Comparison of ENCODE assay signal across 11 cellular contexts in genomic region chr12:75346215-75346614, GRCh38. TPM values are rescaled to one million over a fixed set of nuclear protein-coding genes. Genes with fewer than 3 reads are reported as not detected.
DNase-seq lines count a peak whose midpoint lies in the region; ATAC-seq, FAIRE-seq and TF ChIP-seq lines count a peak whose summit lies in the region.
"Not testable (repeated sequence)": the region's sequence is repeated elsewhere in the genome, so short reads cannot be mapped to it uniquely, and the experiment has no call there.
"Had no signal": no experiment of that assay in that cellular context is flagged by ENCODE, and none has a peak within 500 bp of the region (broad histone marks: within the 10 kb centered on the region; RNA-seq: fewer than 3 reads in every experiment).

No MANE protein-coding gene starts in this region.

- SMC1A ChIA-PET in GM12878 (lab: Charles Lee; ENCODE audit: uncharacterized antibody, unreplicated experiment) = interaction anchor here (1.4 kb wide), 1 partner anchor 12 kb away, joined by 3 read pairs; the partner anchor contains the start of gene GLIPR1L1

- H3K4me2 ChIP-seq in DND-41 (ENCODE audit: insufficient read depth, low read length); GM12878 (ENCODE audit: control insufficient read depth, insufficient read depth): not testable (repeated sequence)

- POLR2A ChIA-PET in activated CD4-positive, alpha-beta T cell treated with anti-CD3 and anti-CD28 coated beads for 36 hours (lab: Charles Lee); activated CD8-positive, alpha-beta T cell treated with anti-CD3 and anti-CD28 coated beads, Interleukin-2, amount 10 ng/mL, durations not matched to agents 7 days and 5 days (lab: Charles Lee); GM12878 (lab: Charles Lee): not testable (repeated sequence)

- DNase-seq in DND-41 = peak; percentile 20
- peak; percentile 16 for DNase-seq in Jurkat, Clone E6-1 (ENCODE audit: low read depth, low spot score)
- peak; percentile 44 for DNase-seq in activated CD4-positive, alpha-beta T cell treated with anti-CD3 and anti-CD28 coated beads for 36 hours
- DNase-seq in activated CD8-positive, alpha-beta T cell treated with anti-CD3 and anti-CD28 coated beads, Interleukin-2, amount 10 ng/mL, durations not matched to agents 7 days and 5 days; GM12878 (ENCODE audit: low read depth, low spot score); natural killer cell treated with Interleukin-12 subunit alpha and Interleukin-12 subunit beta and Interleukin-15 and Interleukin-18, amount 100 ng/mL, for 72 hours (ENCODE audit: low spot score): not testable (repeated sequence)
- peak; percentile 28 for DNase-seq in activated T-helper 2 cell treated with anti-CD3 and anti-CD28 coated beads, Interferon-gamma antibody, Interleukin-2, Interleukin-4, amounts not matched to agents 10 μg/mL and 5 μg/mL and 100 μg/mL, durations not matched to agents 14 hours and 24 hours and 36 hours (ENCODE audit: low spot score)
- peak in 1 of 2 donors; percentile 46 for DNase-seq in stimulated activated naive CD8-positive, alpha-beta T cell treated with anti-CD3 and anti-CD28 coated beads, Interleukin-15, amount 100 ng/mL, for 72 hours

- not testable (repeated sequence) for H3K4me3 Mint-ChIP-seq in activated CD4-positive, alpha-beta T cell treated with anti-CD3 and anti-CD28 coated beads for 36 hours; activated CD8-positive, alpha-beta T cell treated with anti-CD3 and anti-CD28 coated beads, Interleukin-2, amount 10 ng/mL, durations not matched to agents 7 days and 5 days; activated T-helper 2 cell treated with anti-CD3 and anti-CD28 coated beads, Interferon-gamma antibody, Interleukin-2, Interleukin-4, amounts not matched to agents 10 μg/mL and 5 μg/mL and 100 μg/mL, durations not matched to agents 14 hours and 24 hours and 36 hours (ENCODE audit: low read depth); natural killer cell treated with Interleukin-12 subunit alpha and Interleukin-12 subunit beta and Interleukin-15 and Interleukin-18, amount 100 ng/mL, for 72 hours; stimulated activated naive CD8-positive, alpha-beta T cell treated with anti-CD3 and anti-CD28 coated beads, Interleukin-15, amount 100 ng/mL, for 72 hours

- H3K27ac ChIP-seq in DND-41 (ENCODE audit: low read length); GM12878 (ENCODE audit: control insufficient read depth, insufficient read depth): not testable (repeated sequence)

- TF ChIP-seq CTCF in DND-41 (IDR thresholded peaks at IDR 0.05; ENCODE audit: borderline replicate concordance, extremely low read depth, low read length, poor library complexity, severe bottlenecking); GM12878 (IDR thresholded peaks at IDR 0.05 in 2 of 3, conservative IDR thresholded peaks at IDR 0.05 in 1 of 3; ENCODE audit: control insufficient read depth in 2 of 3, extremely low read depth in 1 of 3, insufficient read depth in 1 of 3, low read depth in 3 of 3, low read length in 3 of 3): not testable (repeated sequence)

- not testable (repeated sequence) for H3K9ac ChIP-seq in DND-41 (ENCODE audit: low read depth, low read length); GM12878 (ENCODE audit: control insufficient read depth, insufficient read depth, low read length)

- WGBS in GM12878 (ENCODE audit: insufficient coverage, insufficient replicate concordance, low lambda C conversion rate, missing lambda C conversion rate) = 38% methylated on average over 6 of the region's 6 CpGs

- not testable (repeated sequence) for TF ChIP-seq EP300 in GM12878 (IDR thresholded peaks at IDR 0.05; ENCODE audit: borderline replicate concordance in 1 of 2, control insufficient read depth in 1 of 2, low read depth in 2 of 2, low read length in 2 of 2)

- H3K4me1 Mint-ChIP-seq in activated CD4-positive, alpha-beta T cell treated with anti-CD3 and anti-CD28 coated beads for 36 hours = peaks cover 12% of the 10 kb centered on the region
- peaks cover 16% of the 10 kb centered on the region for H3K4me1 Mint-ChIP-seq in activated CD8-positive, alpha-beta T cell treated with anti-CD3 and anti-CD28 coated beads, Interleukin-2, amount 10 ng/mL, durations not matched to agents 7 days and 5 days (ENCODE audit: low read depth)
- H3K4me1 Mint-ChIP-seq in activated T-helper 2 cell treated with anti-CD3 and anti-CD28 coated beads, Interferon-gamma antibody, Interleukin-2, Interleukin-4, amounts not matched to agents 10 μg/mL and 5 μg/mL and 100 μg/mL, durations not matched to agents 14 hours and 24 hours and 36 hours (ENCODE audit: low read depth) = peaks cover 26% of the 10 kb centered on the region
- H3K4me1 Mint-ChIP-seq in natural killer cell treated with Interleukin-12 subunit alpha and Interleukin-12 subunit beta and Interleukin-15 and Interleukin-18, amount 100 ng/mL, for 72 hours (ENCODE audit: low read depth in 2 of 2) = not testable (repeated sequence)
- H3K4me1 Mint-ChIP-seq in stimulated activated naive CD8-positive, alpha-beta T cell treated with anti-CD3 and anti-CD28 coated beads, Interleukin-15, amount 100 ng/mL, for 72 hours = peaks cover 14% of the 10 kb centered on the region

- not testable (repeated sequence) for FAIRE-seq in GM12878 (lab: Jason Lieb, UNC)

- H3K4me3 ChIP-seq in DND-41 (ENCODE audit: low read depth in 1 of 2, low read length in 2 of 2); Jurkat, Clone E6-1 (ENCODE audit: low read length); GM12878: not testable (repeated sequence)

- H3K27me3 Mint-ChIP-seq in activated CD4-positive, alpha-beta T cell treated with anti-CD3 and anti-CD28 coated beads for 36 hours = peaks cover 13% of the 10 kb centered on the region
- not testable (repeated sequence) for H3K27me3 Mint-ChIP-seq in activated CD8-positive, alpha-beta T cell treated with anti-CD3 and anti-CD28 coated beads, Interleukin-2, amount 10 ng/mL, durations not matched to agents 7 days and 5 days (ENCODE audit: low read depth); natural killer cell treated with Interleukin-12 subunit alpha and Interleukin-12 subunit beta and Interleukin-15 and Interleukin-18, amount 100 ng/mL, for 72 hours; stimulated activated naive CD8-positive, alpha-beta T cell treated with anti-CD3 and anti-CD28 coated beads, Interleukin-15, amount 100 ng/mL, for 72 hours
- H3K27me3 Mint-ChIP-seq in activated T-helper 2 cell treated with anti-CD3 and anti-CD28 coated beads, Interferon-gamma antibody, Interleukin-2, Interleukin-4, amounts not matched to agents 10 μg/mL and 5 μg/mL and 100 μg/mL, durations not matched to agents 14 hours and 24 hours and 36 hours (ENCODE audit: low read depth) = peaks cover 33% of the 10 kb centered on the region

- intact Hi-C loops in activated CD4-positive, alpha-beta T cell treated with anti-CD3 and anti-CD28 coated beads for 36 hours (cut with DNase I, micrococcal nuclease) = loop anchor here (1.0 kb wide), 2 partner anchors 44 to 45 kb away; partner anchors contain the start of gene GLIPR1L2 (in 1 of the 2)
- intact Hi-C loops in activated T-helper 2 cell treated with anti-CD3 and anti-CD28 coated beads, Interferon-gamma antibody, Interleukin-2, Interleukin-4, amounts not matched to agents 10 μg/mL and 5 μg/mL and 100 μg/mL, durations not matched to agents 14 hours and 24 hours and 36 hours (cut with micrococcal nuclease) = loop anchor here (1.0 to 5.0 kb wide), 2 partner anchors 46 to 132 kb away; partner anchors contain the start of gene GLIPR1L2
- intact Hi-C loops in GM12878 (cut with micrococcal nuclease; ENCODE audit: unreplicated experiment) = not testable (repeated sequence)

- H4K20me1 ChIP-seq in DND-41 (ENCODE audit: insufficient read depth, low read length); GM12878 (ENCODE audit: control insufficient read depth, insufficient read depth): not testable (repeated sequence)

- CTCF ChIA-PET in activated CD4-positive, alpha-beta T cell treated with anti-CD3 and anti-CD28 coated beads for 36 hours (lab: Charles Lee) = interaction anchor here (0.9 to 1.0 kb wide), 3 partner anchors 12 to 138 kb away, joined by 3 to 7 read pairs (median 3); partner anchors contain the start of gene GLIPR1L1
- CTCF ChIA-PET in activated CD8-positive, alpha-beta T cell treated with anti-CD3 and anti-CD28 coated beads, Interleukin-2, amount 10 ng/mL, durations not matched to agents 7 days and 5 days (lab: Charles Lee) = interaction anchor here (0.9 to 2.4 kb wide), 3 partner anchors 10 to 686 kb away, joined by 3 to 10 read pairs (median 4); partner anchors contain the start of gene GLIPR1L1
- CTCF ChIA-PET in GM12878 (lab: Yijun Ruan, JAX) = interaction anchor here (1.1 to 1.5 kb wide), 2 partner anchors 45 to 161 kb away, joined by 3 to 5 read pairs; partner anchors contain the start of gene GLIPR1L2

- not testable (repeated sequence) for ATAC-seq in DND-41 (ENCODE audit: insufficient read depth, low read depth); activated CD8-positive, alpha-beta T cell treated with anti-CD3 and anti-CD28 coated beads, Interleukin-2, amount 10 ng/mL, durations not matched to agents 7 days and 5 days
- ATAC-seq in activated CD4-positive, alpha-beta T cell treated with anti-CD3 and anti-CD28 coated beads for 36 hours = peak; percentile 94
- ATAC-seq in GM12878 = peak; percentile 77
- peak; percentile 77 to 78 for ATAC-seq in natural killer cell treated with Interleukin-12 subunit alpha and Interleukin-12 subunit beta and Interleukin-15 and Interleukin-18, amount 100 ng/mL, for 72 hours
- peak; percentile 97 for ATAC-seq in stimulated activated naive CD8-positive, alpha-beta T cell treated with anti-CD3 and anti-CD28 coated beads, Interleukin-15, amount 100 ng/mL, for 72 hours

- H3K9me3 ChIP-seq in DND-41 (ENCODE audit: insufficient read depth, low read length, severe bottlenecking); GM12878 (replicated peaks; ENCODE audit: control insufficient read depth, insufficient read depth, low read length): not testable (repeated sequence)

- H3K27me3 ChIP-seq in DND-41 (ENCODE audit: insufficient read depth, low read length, poor library complexity); GM12878 (replicated peaks in 1 of 2; ENCODE audit: control insufficient read depth in 2 of 2, insufficient read depth in 2 of 2, low read length in 1 of 2): not testable (repeated sequence)

- in situ Hi-C loops in GM12878 (cut with MboI) = not testable (repeated sequence)

- H3K36me3 ChIP-seq in DND-41 (ENCODE audit: insufficient read depth, low read length); GM12878 (ENCODE audit: control insufficient read depth in 2 of 2, insufficient read depth in 2 of 2, low read length in 1 of 2): not testable (repeated sequence)

- not testable (repeated sequence) for H3K9me3 Mint-ChIP-seq in activated CD4-positive, alpha-beta T cell treated with anti-CD3 and anti-CD28 coated beads for 36 hours (ENCODE audit: low read depth); activated CD8-positive, alpha-beta T cell treated with anti-CD3 and anti-CD28 coated beads, Interleukin-2, amount 10 ng/mL, durations not matched to agents 7 days and 5 days (ENCODE audit: insufficient read depth); activated T-helper 2 cell treated with anti-CD3 and anti-CD28 coated beads, Interferon-gamma antibody, Interleukin-2, Interleukin-4, amounts not matched to agents 10 μg/mL and 5 μg/mL and 100 μg/mL, durations not matched to agents 14 hours and 24 hours and 36 hours; natural killer cell treated with Interleukin-12 subunit alpha and Interleukin-12 subunit beta and Interleukin-15 and Interleukin-18, amount 100 ng/mL, for 72 hours; stimulated activated naive CD8-positive, alpha-beta T cell treated with anti-CD3 and anti-CD28 coated beads, Interleukin-15, amount 100 ng/mL, for 72 hours

- RAD21 ChIA-PET in GM12878 (lab: Charles Lee; ENCODE audit: unreplicated experiment) = interaction anchor here (0.6 kb wide), 1 partner anchor 163 kb away, joined by 3 read pairs; no protein-coding TSS in a partner anchor

- not testable (repeated sequence) for H3K79me2 ChIP-seq in DND-41 (ENCODE audit: insufficient read depth, low read length); GM12878 (ENCODE audit: control insufficient read depth, insufficient read depth, low read length)

- peaks cover 14% of the 10 kb centered on the region for H3K4me1 ChIP-seq in DND-41 (ENCODE audit: insufficient read depth, low read length)
- H3K4me1 ChIP-seq in GM12878 (ENCODE audit: control insufficient read depth, insufficient read depth, low read length) = not testable (repeated sequence)

- not testable (repeated sequence) for H2AFZ ChIP-seq in DND-41 (ENCODE audit: low read depth, low read length); GM12878 (ENCODE audit: control insufficient read depth, low read depth, low read length)

- not testable (repeated sequence) for TF ChIP-seq POLR2A in GM12878 (IDR thresholded peaks at IDR 0.05; ENCODE audit: low read depth, low read length)

- H3K27ac Mint-ChIP-seq in activated CD4-positive, alpha-beta T cell treated with anti-CD3 and anti-CD28 coated beads for 36 hours; natural killer cell treated with Interleukin-12 subunit alpha and Interleukin-12 subunit beta and Interleukin-15 and Interleukin-18, amount 100 ng/mL, for 72 hours: not testable (repeated sequence)
- peak overlapping the region; percentile 3 for H3K27ac Mint-ChIP-seq in activated CD8-positive, alpha-beta T cell treated with anti-CD3 and anti-CD28 coated beads, Interleukin-2, amount 10 ng/mL, durations not matched to agents 7 days and 5 days
- H3K27ac Mint-ChIP-seq in activated T-helper 2 cell treated with anti-CD3 and anti-CD28 coated beads, Interferon-gamma antibody, Interleukin-2, Interleukin-4, amounts not matched to agents 10 μg/mL and 5 μg/mL and 100 μg/mL, durations not matched to agents 14 hours and 24 hours and 36 hours = peak overlapping the region; percentile 49
- peak overlapping the region in 1 of 2 donors; percentile 79 for H3K27ac Mint-ChIP-seq in stimulated activated naive CD8-positive, alpha-beta T cell treated with anti-CD3 and anti-CD28 coated beads, Interleukin-15, amount 100 ng/mL, for 72 hours

- not testable (repeated sequence) for TF ChIP-seq RAD21 in GM12878 (IDR thresholded peaks at IDR 0.05; ENCODE audit: insufficient read depth, low read depth, low read length)

- not testable (repeated sequence) for BruUV-seq in GM12878 (replicated peaks; lab: Mats Ljungman, UMichigan)

- H3K36me3 Mint-ChIP-seq in activated CD4-positive, alpha-beta T cell treated with anti-CD3 and anti-CD28 coated beads for 36 hours (ENCODE audit: low read depth); activated CD8-positive, alpha-beta T cell treated with anti-CD3 and anti-CD28 coated beads, Interleukin-2, amount 10 ng/mL, durations not matched to agents 7 days and 5 days (ENCODE audit: low read depth); activated T-helper 2 cell treated with anti-CD3 and anti-CD28 coated beads, Interferon-gamma antibody, Interleukin-2, Interleukin-4, amounts not matched to agents 10 μg/mL and 5 μg/mL and 100 μg/mL, durations not matched to agents 14 hours and 24 hours and 36 hours (ENCODE audit: low read depth); natural killer cell treated with Interleukin-12 subunit alpha and Interleukin-12 subunit beta and Interleukin-15 and Interleukin-18, amount 100 ng/mL, for 72 hours: not testable (repeated sequence)

RNA-seq across cellular contexts. Expression of gene GLIPR1L1, which starts 11.7 kb away (rescaled TPM):
- not detected for polyA plus RNA-seq in Jurkat, Clone E6-1 (2012; ENCODE audit: insufficient read depth, insufficient read length)
- total RNA-seq in activated CD4-positive, alpha-beta T cell treated with anti-CD3 and anti-CD28 coated beads for 36 hours = not detected
- total RNA-seq in activated CD8-positive, alpha-beta T cell treated with anti-CD3 and anti-CD28 coated beads, Interleukin-2, amount 10 ng/mL, durations not matched to agents 7 days and 5 days = not detected
- total RNA-seq in activated T-helper 2 cell treated with anti-CD3 and anti-CD28 coated beads, Interferon-gamma antibody, Interleukin-2, Interleukin-4, amounts not matched to agents 10 μg/mL and 5 μg/mL and 100 μg/mL, durations not matched to agents 14 hours and 24 hours and 36 hours = not detected in 2 replicates
- total RNA-seq in GM12878 (2013; cell fraction: nucleolus; rRNA removed) = not detected in 2 replicates
- total RNA-seq in GM12878 (2014; rRNA removed) = not detected in 2 replicates
- total RNA-seq in GM12878 (2014; rRNA removed; fragmentation: Illumina TruSeq; extraction: Trizol) = not detected in 2 replicates
- not detected in 2 replicates for total RNA-seq in GM12878 (2021)
- not detected for polyA plus RNA-seq in GM12878 (2011; ENCODE audit: low read depth)
- not detected in 2 replicates for polyA plus RNA-seq in GM12878 (2011; rRNA removed)
- polyA plus RNA-seq in GM12878 (2011; cell fraction: cytosol; rRNA removed) = not detected in 2 replicates
- polyA plus RNA-seq in GM12878 (2011; cell fraction: nucleus; rRNA removed) = not detected in 2 replicates
- polyA plus RNA-seq in GM12878 (2012) = 0.35 TPM in 1 of 2 replicates, not detected in the other
- not detected in 2 replicates for polyA plus RNA-seq in GM12878 (2014; fragmentation: Illumina TruSeq; extraction: Trizol)
- polyA plus RNA-seq in GM12878 (2014; fragmentation: Nextera tagmentation; extraction: Ambion mirVana) = under 1 TPM; 0.10 to 0.13 TPM
- polyA plus RNA-seq in GM12878 (2014; rRNA removed) = not detected in 2 replicates
- under 1 TPM in 1 of 2 experiments, not detected in 1; 0.47 TPM for polyA plus RNA-seq in GM12878 (2016; fragmentation: Nextera tagmentation; extraction: Ambion mirVana)
- polyA minus RNA-seq in GM12878 (2011; rRNA and poly(A)+ RNA removed) = not detected in 2 replicates
- not detected in 2 replicates for polyA minus RNA-seq in GM12878 (2011; cell fraction: cytosol; rRNA and poly(A)+ RNA removed)
- polyA minus RNA-seq in GM12878 (2011; cell fraction: nucleus; rRNA and poly(A)+ RNA removed) = not detected in 2 replicates
- total RNA-seq in natural killer cell treated with Interleukin-12 subunit alpha and Interleukin-12 subunit beta and Interleukin-15 and Interleukin-18, amount 100 ng/mL, for 72 hours = not detected
- total RNA-seq: GM23248, OCI-LY7, Peyer's patch had no signal
- polyA plus RNA-seq: GM23248 had no signal

RNA-seq across cellular contexts. Expression of gene CAPS2, which starts 16.1 kb away (rescaled TPM):
- 1.0 TPM for polyA plus RNA-seq in Jurkat, Clone E6-1 (2012; ENCODE audit: insufficient read depth, insufficient read length)
- total RNA-seq in activated CD4-positive, alpha-beta T cell treated with anti-CD3 and anti-CD28 coated beads for 36 hours = 1 to 10 TPM; 2.3 to 2.6 TPM
- 1 to 10 TPM; 3.1 to 4.1 TPM for total RNA-seq in activated CD8-positive, alpha-beta T cell treated with anti-CD3 and anti-CD28 coated beads, Interleukin-2, amount 10 ng/mL, durations not matched to agents 7 days and 5 days
- total RNA-seq in activated T-helper 2 cell treated with anti-CD3 and anti-CD28 coated beads, Interferon-gamma antibody, Interleukin-2, Interleukin-4, amounts not matched to agents 10 μg/mL and 5 μg/mL and 100 μg/mL, durations not matched to agents 14 hours and 24 hours and 36 hours = 1.2 and 2.2 TPM in 2 replicates
- 61.4 and 72.9 TPM in 2 replicates for total RNA-seq in GM12878 (2013; cell fraction: nucleolus; rRNA removed)
- 3.2 and 4.1 TPM in 2 replicates for total RNA-seq in GM12878 (2014; rRNA removed)
- 6.4 and 8.1 TPM in 2 replicates for total RNA-seq in GM12878 (2014; rRNA removed; fragmentation: Illumina TruSeq; extraction: Trizol)
- 5.1 and 5.4 TPM in 2 replicates for total RNA-seq in GM12878 (2021)
- polyA plus RNA-seq in GM12878 (2011; ENCODE audit: low read depth) = 4.0 TPM
- 2.0 and 3.9 TPM in 2 replicates for polyA plus RNA-seq in GM12878 (2011; rRNA removed)
- 0.55 and 0.94 TPM in 2 replicates for polyA plus RNA-seq in GM12878 (2011; cell fraction: cytosol; rRNA removed)
- 3.1 and 4.6 TPM in 2 replicates for polyA plus RNA-seq in GM12878 (2011; cell fraction: nucleus; rRNA removed)
- polyA plus RNA-seq in GM12878 (2012) = 3.9 and 4.8 TPM in 2 replicates
- 4.1 and 9.5 TPM in 2 replicates for polyA plus RNA-seq in GM12878 (2014; fragmentation: Illumina TruSeq; extraction: Trizol)
- polyA plus RNA-seq in GM12878 (2014; fragmentation: Nextera tagmentation; extraction: Ambion mirVana) = 1 to 10 TPM; 4.5 to 6.4 TPM
- 4.2 and 4.3 TPM in 2 replicates for polyA plus RNA-seq in GM12878 (2014; rRNA removed)
- 1 to 10 TPM; 4.2 TPM for polyA plus RNA-seq in GM12878 (2016; fragmentation: Nextera tagmentation; extraction: Ambion mirVana)
- polyA minus RNA-seq in GM12878 (2011; rRNA and poly(A)+ RNA removed) = 3.6 and 6.5 TPM in 2 replicates
- polyA minus RNA-seq in GM12878 (2011; cell fraction: cytosol; rRNA and poly(A)+ RNA removed) = not detected in 2 replicates
- 7.5 and 10.1 TPM in 2 replicates for polyA minus RNA-seq in GM12878 (2011; cell fraction: nucleus; rRNA and poly(A)+ RNA removed)
- 1 to 10 TPM; 3.8 to 5.3 TPM for total RNA-seq in natural killer cell treated with Interleukin-12 subunit alpha and Interleukin-12 subunit beta and Interleukin-15 and Interleukin-18, amount 100 ng/mL, for 72 hours
- total RNA-seq: OCI-LY7 had no signal

RNA-seq across cellular contexts. Expression of gene GLIPR1L2, which starts 44.7 kb away (rescaled TPM):
- polyA plus RNA-seq in Jurkat, Clone E6-1 (2012; ENCODE audit: insufficient read depth, insufficient read length) = not detected
- total RNA-seq in activated CD4-positive, alpha-beta T cell treated with anti-CD3 and anti-CD28 coated beads for 36 hours = under 1 TPM; 0.39 to 0.50 TPM
- not detected for total RNA-seq in activated CD8-positive, alpha-beta T cell treated with anti-CD3 and anti-CD28 coated beads, Interleukin-2, amount 10 ng/mL, durations not matched to agents 7 days and 5 days
- total RNA-seq in activated T-helper 2 cell treated with anti-CD3 and anti-CD28 coated beads, Interferon-gamma antibody, Interleukin-2, Interleukin-4, amounts not matched to agents 10 μg/mL and 5 μg/mL and 100 μg/mL, durations not matched to agents 14 hours and 24 hours and 36 hours = not detected in 2 replicates
- total RNA-seq in GM12878 (2013; cell fraction: nucleolus; rRNA removed) = 0.49 and 0.56 TPM in 2 replicates
- total RNA-seq in GM12878 (2014; rRNA removed) (0.06 and 0.38 TPM in 2 replicates), GM12878 (2014; rRNA removed; fragmentation: Illumina TruSeq; extraction: Trizol) (0.09 and 0.18 TPM in 2 replicates), GM12878 (2021) (not detected in 2 replicates)
- 0.12 TPM for polyA plus RNA-seq in GM12878 (2011; ENCODE audit: low read depth)
- polyA plus RNA-seq in GM12878 (2011; rRNA removed) (0.15 and 0.24 TPM in 2 replicates), GM12878 (2014; fragmentation: Illumina TruSeq; extraction: Trizol) (0.18 TPM in 1 of 2 replicates, not detected in the other), GM12878 (2014; fragmentation: Nextera tagmentation; extraction: Ambion mirVana) (under 1 TPM in 1 of 2 experiments, not detected in 1; 0.04 TPM), GM12878 (2014; rRNA removed) (0.06 TPM in 1 of 2 replicates, not detected in the other), GM12878 (2016; fragmentation: Nextera tagmentation; extraction: Ambion mirVana) (under 1 TPM in 1 of 2 experiments, not detected in 1; 0.39 TPM)
- polyA plus RNA-seq in GM12878 (2011; cell fraction: cytosol; rRNA removed) = 0.07 and 0.12 TPM in 2 replicates
- polyA plus RNA-seq in GM12878 (2011; cell fraction: nucleus; rRNA removed) = 0.09 TPM in 1 of 2 replicates, not detected in the other
- polyA plus RNA-seq in GM12878 (2012) = 0.27 and 0.28 TPM in 2 replicates
- polyA minus RNA-seq in GM12878 (2011; rRNA and poly(A)+ RNA removed) = not detected in 2 replicates
- polyA minus RNA-seq in GM12878 (2011; cell fraction: cytosol; rRNA and poly(A)+ RNA removed) = not detected in 2 replicates
- 0.12 and 0.29 TPM in 2 replicates for polyA minus RNA-seq in GM12878 (2011; cell fraction: nucleus; rRNA and poly(A)+ RNA removed)
- total RNA-seq in natural killer cell treated with Interleukin-12 subunit alpha and Interleukin-12 subunit beta and Interleukin-15 and Interleukin-18, amount 100 ng/mL, for 72 hours = 1 to 10 TPM in 1 of 2 donors, not detected in 1; 1.0 TPM
- total RNA-seq: OCI-LY7 had no signal
